In the genomic region with DNA sequence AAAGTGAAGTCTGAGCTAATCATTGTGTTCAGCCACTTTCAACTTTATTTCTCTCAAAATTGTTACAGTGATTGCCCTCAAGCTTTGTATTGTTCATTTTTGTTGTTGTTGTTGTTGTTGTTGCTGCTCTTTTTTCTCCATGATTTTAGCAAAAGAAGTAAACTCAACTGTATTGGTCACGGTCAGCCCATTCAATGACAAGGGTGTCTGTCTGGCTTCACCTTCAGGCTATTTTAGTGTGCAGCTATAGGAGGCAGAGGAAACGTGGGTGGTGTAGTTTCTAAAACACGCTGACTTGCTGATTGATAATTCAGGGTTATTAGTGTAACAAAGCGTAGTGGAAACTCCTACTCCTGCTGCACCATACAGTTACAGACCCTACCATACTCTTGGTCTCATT, we compare ENCODE assay signal across 13 cellular contexts.
DNase-seq lines count a peak whose midpoint lies in the region; ATAC-seq and TF ChIP-seq lines count a peak whose summit lies in the region.
"Had no signal": no experiment of that assay in that cellular context is flagged by ENCODE, and none has a peak within 500 bp of the region (broad histone marks: within the 10 kb centered on the region; RNA-seq: fewer than 3 reads in every experiment).

No MANE protein-coding gene starts in this region.

- intact Hi-C loops in Right ventricle myocardium superior (cut with DNase I), result no loop called here
- intact Hi-C loops in cardiac septum (cut with DNase I), result no loop called here
- intact Hi-C loops in activated CD4-positive, alpha-beta memory T cell treated with anti-CD3 and anti-CD28 coated beads for 36 hours (cut with micrococcal nuclease), result no loop called here
- intact Hi-C loops in esophagus squamous epithelium (cut with DNase I), result no loop called here

- H3K4me1 ChIP-seq in esophagus squamous epithelium, result no peaks in the 10 kb centered on the region

- POLR2A ChIA-PET in activated CD4-positive, alpha-beta memory T cell treated with anti-CD3 and anti-CD28 coated beads for 36 hours (lab: Charles Lee), result no interaction called here

- H3K9me3 ChIP-seq in T-helper 17 cell (ENCODE audit: control insufficient read depth, low read length, poor library complexity, severe bottlenecking), result no peaks in the 10 kb centered on the region
- no peaks in the 10 kb centered on the region for H3K9me3 ChIP-seq in esophagus squamous epithelium

- H3K27me3 Mint-ChIP-seq in stimulated activated memory B cell treated with anti-CD40 and anti-IgM and Interleukin-4, amounts not matched to agents 10 μg/mL and 1 μg/mL and 100 μg/mL, for 72 hours, result no peaks in the 10 kb centered on the region
- H3K27me3 Mint-ChIP-seq in T-helper 17 cell, result no peaks in the 10 kb centered on the region
- H3K27me3 Mint-ChIP-seq in activated CD4-positive, alpha-beta memory T cell treated with anti-CD3 and anti-CD28 coated beads for 36 hours, result peaks cover 1% of the 10 kb centered on the region
- H3K27me3 Mint-ChIP-seq: activated naive CD8-positive, alpha-beta T cell treated with anti-CD3 and anti-CD28 coated beads, Interleukin-2, amount 10 ng/mL, durations not matched to agents 7 days and 5 days had no signal

- H3K27ac Mint-ChIP-seq in stimulated activated memory B cell treated with anti-CD40 and anti-IgM and Interleukin-4, amounts not matched to agents 10 μg/mL and 1 μg/mL and 100 μg/mL, for 72 hours, result peak overlapping the region; percentile 71
- no peak overlapping the region for H3K27ac Mint-ChIP-seq in T-helper 17 cell
- no peak overlapping the region for H3K27ac Mint-ChIP-seq in activated CD4-positive, alpha-beta memory T cell treated with anti-CD3 and anti-CD28 coated beads for 36 hours
- H3K27ac Mint-ChIP-seq: activated naive CD8-positive, alpha-beta T cell treated with anti-CD3 and anti-CD28 coated beads, Interleukin-2, amount 10 ng/mL, durations not matched to agents 7 days and 5 days had no signal

- H3K4me3 Mint-ChIP-seq in stimulated activated memory B cell treated with anti-CD40 and anti-IgM and Interleukin-4, amounts not matched to agents 10 μg/mL and 1 μg/mL and 100 μg/mL, for 72 hours, result peak overlapping the region; percentile 33
- no peak overlapping the region for H3K4me3 Mint-ChIP-seq in T-helper 17 cell
- H3K4me3 Mint-ChIP-seq in activated CD4-positive, alpha-beta memory T cell treated with anti-CD3 and anti-CD28 coated beads for 36 hours, result no peak overlapping the region
- H3K4me3 Mint-ChIP-seq: activated naive CD8-positive, alpha-beta T cell treated with anti-CD3 and anti-CD28 coated beads, Interleukin-2, amount 10 ng/mL, durations not matched to agents 7 days and 5 days had no signal

- ATAC-seq in Right ventricle myocardium superior (ENCODE audit: poor library complexity) (peak; percentile 41), GM21786 (IDR thresholded peaks at IDR 0.05; ENCODE audit: unreplicated experiment) (peak; percentile 79), HG03280 (IDR thresholded peaks at IDR 0.05; ENCODE audit: unreplicated experiment) (peak; percentile 88), T-helper 17 cell (no peak)
- peak; percentile 82 for ATAC-seq in stimulated activated memory B cell treated with anti-CD40 and anti-IgM and Interleukin-4, amounts not matched to agents 10 μg/mL and 1 μg/mL and 100 μg/mL, for 72 hours
- ATAC-seq: Panc1 had no signal

- H3K36me3 Mint-ChIP-seq in stimulated activated memory B cell treated with anti-CD40 and anti-IgM and Interleukin-4, amounts not matched to agents 10 μg/mL and 1 μg/mL and 100 μg/mL, for 72 hours, result peaks cover 36% of the 10 kb centered on the region
- H3K36me3 Mint-ChIP-seq in T-helper 17 cell (ENCODE audit: low read depth), result peaks cover 2% of the 10 kb centered on the region
- no peaks in the 10 kb centered on the region for H3K36me3 Mint-ChIP-seq in activated CD4-positive, alpha-beta memory T cell treated with anti-CD3 and anti-CD28 coated beads for 36 hours

- H3K27ac ChIP-seq in esophagus squamous epithelium, result no peak overlapping the region

- DNase-seq in Right ventricle myocardium superior, result no peak
- no peak for DNase-seq in cardiac septum (ENCODE audit: low spot score)
- DNase-seq in T-helper 17 cell, result no peak
- no peak for DNase-seq in activated CD4-positive, alpha-beta memory T cell treated with anti-CD3 and anti-CD28 coated beads for 36 hours
- DNase-seq in esophagus squamous epithelium (lab: John Stamatoyannopoulos, UW), result no peak
- DNase-seq: 8988T; activated naive CD8-positive, alpha-beta T cell treated with anti-CD3 and anti-CD28 coated beads, Interleukin-2, amount 10 ng/mL, durations not matched to agents 7 days and 5 days; effector CD4-positive, alpha-beta T cell; NCI-H1930 had no signal

- CTCF ChIA-PET in activated CD4-positive, alpha-beta memory T cell treated with anti-CD3 and anti-CD28 coated beads for 36 hours (lab: Charles Lee), result no interaction called here

- peaks cover 25% of the 10 kb centered on the region for H3K4me1 Mint-ChIP-seq in stimulated activated memory B cell treated with anti-CD40 and anti-IgM and Interleukin-4, amounts not matched to agents 10 μg/mL and 1 μg/mL and 100 μg/mL, for 72 hours
- no peaks in the 10 kb centered on the region for H3K4me1 Mint-ChIP-seq in T-helper 17 cell
- no peaks in the 10 kb centered on the region for H3K4me1 Mint-ChIP-seq in activated CD4-positive, alpha-beta memory T cell treated with anti-CD3 and anti-CD28 coated beads for 36 hours (ENCODE audit: low read depth)

- no peaks in the 10 kb centered on the region for H3K9me3 Mint-ChIP-seq in stimulated activated memory B cell treated with anti-CD40 and anti-IgM and Interleukin-4, amounts not matched to agents 10 μg/mL and 1 μg/mL and 100 μg/mL, for 72 hours
- no peaks in the 10 kb centered on the region for H3K9me3 Mint-ChIP-seq in activated CD4-positive, alpha-beta memory T cell treated with anti-CD3 and anti-CD28 coated beads for 36 hours
- H3K9me3 Mint-ChIP-seq: activated naive CD8-positive, alpha-beta T cell treated with anti-CD3 and anti-CD28 coated beads, Interleukin-2, amount 10 ng/mL, durations not matched to agents 7 days and 5 days had no signal

- TF ChIP-seq CTCF in esophagus squamous epithelium (IDR thresholded peaks at IDR 0.05), result no peak

- no peaks in the 10 kb centered on the region for H3K27me3 ChIP-seq in esophagus squamous epithelium

- H3K36me3 ChIP-seq in esophagus squamous epithelium, result no peaks in the 10 kb centered on the region

- 68 to 74% methylated on average over 4 of the region's 4 CpGs for WGBS in esophagus squamous epithelium, 2 donors

- H3K4me3 ChIP-seq in esophagus squamous epithelium, result no peak overlapping the region

- no peak for TF ChIP-seq POLR2A in esophagus squamous epithelium (IDR thresholded peaks at IDR 0.05)
